In the genomic region with DNA sequence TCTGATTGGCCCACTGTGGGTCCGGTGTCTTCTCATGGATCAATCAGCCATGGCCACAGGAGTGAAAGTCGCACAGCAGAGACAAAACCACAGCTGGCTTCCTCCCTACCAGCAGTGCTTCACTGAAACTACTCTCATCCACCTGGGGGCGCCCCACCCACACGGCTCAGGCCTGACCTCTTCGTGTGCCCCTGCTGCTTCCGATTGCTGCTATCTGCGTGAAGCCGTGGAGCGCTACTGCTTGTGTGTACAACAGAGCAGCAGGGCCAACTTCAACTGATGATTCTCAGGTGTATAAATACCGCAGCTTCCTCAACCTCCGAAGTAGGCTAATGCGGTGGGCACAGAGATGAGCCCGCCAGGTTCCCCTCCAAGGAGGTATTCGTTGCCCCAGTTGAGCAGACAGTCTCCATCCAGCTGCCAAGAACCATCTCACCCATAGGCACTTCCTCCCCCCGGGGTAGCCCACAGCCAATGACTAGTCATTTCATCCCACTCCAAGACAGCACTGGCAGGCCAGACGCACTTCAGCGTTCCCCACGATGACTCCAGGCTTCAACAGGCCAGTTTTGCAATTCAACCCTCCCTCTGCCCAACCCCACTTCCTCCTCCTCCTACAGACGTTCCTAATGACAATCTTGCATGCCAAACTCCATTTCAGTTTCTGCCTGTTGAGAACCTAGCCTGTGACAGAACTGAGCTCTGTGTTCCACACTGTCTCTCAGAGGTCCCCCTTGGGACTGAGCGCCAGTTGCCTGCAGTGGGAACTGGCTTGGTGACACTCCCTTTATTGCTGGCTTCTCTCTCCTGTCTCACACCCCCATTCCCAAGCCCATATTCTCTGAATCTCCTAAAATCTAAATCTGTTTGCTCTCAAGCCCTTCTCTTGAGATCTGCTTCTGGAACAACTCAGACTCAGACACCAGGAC, we compare ENCODE assay signal across 8 cellular contexts. TPM values are rescaled to one million over a fixed set of nuclear protein-coding genes. Genes with fewer than 3 reads are reported as not detected.
DNase-seq lines count a peak whose midpoint lies in the region; ATAC-seq and TF ChIP-seq lines count a peak whose summit lies in the region.

No MANE protein-coding gene starts in this region.

- no peaks in the 10 kb centered on the region for H3K36me3 ChIP-seq in gastrocnemius medialis

- H3K9me3 ChIP-seq in gastrocnemius medialis = no peaks in the 10 kb centered on the region

- DNase-seq in GDM1 (lab: John Stamatoyannopoulos, UW) (peak; percentile 40), HCEC 1CT (peak; percentile 6), NCI-H748 (lab: John Stamatoyannopoulos, UW; ENCODE audit: unreplicated experiment) (peak; percentile 63), foreskin fibroblast (peak; percentile 68 to 79), gastrocnemius medialis (peak; percentile 2 to 19), ACHN (no peak), NK-92 (lab: John Stamatoyannopoulos, UW; ENCODE audit: unreplicated experiment) (no peak)
- DNase-seq in activated CD8-positive, alpha-beta memory T cell treated with anti-CD3 and anti-CD28 coated beads, Interleukin-2, amount 10 ng/mL, durations not matched to agents 7 days and 5 days = peak; percentile 84

- TF ChIP-seq CTCF in foreskin fibroblast (IDR thresholded peaks at IDR 0.05; ENCODE audit: low read depth, low read length) (no peak), gastrocnemius medialis (IDR thresholded peaks at IDR 0.05 in 4 of 5, conservative IDR thresholded peaks at IDR 0.05 in 1 of 5) (no peak)

- intact Hi-C loops in gastrocnemius medialis (cut with DNase I; ENCODE audit: low total_unique reads) = no loop called here

- peaks cover 0 to 5% (median 0%) of the 10 kb centered on the region in 3 donors for H3K27me3 ChIP-seq in gastrocnemius medialis

- H3K4me3 Mint-ChIP-seq in activated CD8-positive, alpha-beta memory T cell treated with anti-CD3 and anti-CD28 coated beads, Interleukin-2, amount 10 ng/mL, durations not matched to agents 7 days and 5 days = no peak overlapping the region

- H3K4me1 ChIP-seq in gastrocnemius medialis = no peaks in the 10 kb centered on the region

- H3K27ac Mint-ChIP-seq in activated CD8-positive, alpha-beta memory T cell treated with anti-CD3 and anti-CD28 coated beads, Interleukin-2, amount 10 ng/mL, durations not matched to agents 7 days and 5 days = peak overlapping the region; percentile 47

- peaks cover 18% of the 10 kb centered on the region for H3K4me1 Mint-ChIP-seq in activated CD8-positive, alpha-beta memory T cell treated with anti-CD3 and anti-CD28 coated beads, Interleukin-2, amount 10 ng/mL, durations not matched to agents 7 days and 5 days

- no peaks in the 10 kb centered on the region for H3K36me3 Mint-ChIP-seq in activated CD8-positive, alpha-beta memory T cell treated with anti-CD3 and anti-CD28 coated beads, Interleukin-2, amount 10 ng/mL, durations not matched to agents 7 days and 5 days

- H3K27me3 Mint-ChIP-seq in activated CD8-positive, alpha-beta memory T cell treated with anti-CD3 and anti-CD28 coated beads, Interleukin-2, amount 10 ng/mL, durations not matched to agents 7 days and 5 days = peaks cover 24% of the 10 kb centered on the region

- peak; percentile 92 for ATAC-seq in activated CD8-positive, alpha-beta memory T cell treated with anti-CD3 and anti-CD28 coated beads, Interleukin-2, amount 10 ng/mL, durations not matched to agents 7 days and 5 days
- peak in 1 of 2 donors; percentile 36 for ATAC-seq in gastrocnemius medialis

- H3K27ac ChIP-seq in gastrocnemius medialis = no peak overlapping the region

- in situ Hi-C loops in gastrocnemius medialis (cut with MboI; ENCODE audit: low sequenced_read_pairs in 4 of 4) = no loop called here
- in situ Hi-C loops in ACHN (cut with HindIII; ENCODE audit: low pct_ligation_motif_present, low pct_unique_long_range_greater_than_20kb, low sequenced_read_pairs) = no loop called here

- H3K4me3 ChIP-seq in foreskin fibroblast (ENCODE audit: low read depth in 1 of 2, low read length in 2 of 2) (no peak overlapping the region), gastrocnemius medialis (no peak overlapping the region)

- no peaks in the 10 kb centered on the region for H3K9me3 Mint-ChIP-seq in activated CD8-positive, alpha-beta memory T cell treated with anti-CD3 and anti-CD28 coated beads, Interleukin-2, amount 10 ng/mL, durations not matched to agents 7 days and 5 days (ENCODE audit: low read depth)

- no peak for TF ChIP-seq POLR2A in gastrocnemius medialis (IDR thresholded peaks at IDR 0.05)

- CTCF ChIA-PET in activated CD8-positive, alpha-beta memory T cell treated with anti-CD3 and anti-CD28 coated beads, Interleukin-2, amount 10 ng/mL, durations not matched to agents 7 days and 5 days (lab: Charles Lee) = interaction anchor here (0.7 to 2.7 kb wide), 8 partner anchors 16 to 254 kb away, joined by 3 to 11 read pairs (median 3); partner anchors contain the start of gene ATP6AP2

RNA-seq across cellular contexts. Expression of gene ATP6AP2, which starts 41.3 kb away (rescaled TPM):
- total RNA-seq in activated CD8-positive, alpha-beta memory T cell treated with anti-CD3 and anti-CD28 coated beads, Interleukin-2, amount 10 ng/mL, durations not matched to agents 7 days and 5 days = 10 to 100 TPM; 52.1 to 67.8 TPM
- 10 to 100 TPM; 23.2 to 40.1 (median 31.5) TPM for total RNA-seq in gastrocnemius medialis

Comparison
In these comparisons a context has a peak if more than half of its experiments do, and no peak if none do; other contexts are left out.
1. DNase-seq: peak in GDM1 (single experiment), HCEC 1CT (single experiment), NCI-H748 (single experiment), activated CD8-positive, alpha-beta memory T cell treated with anti-CD3 and anti-CD28 coated beads, Interleukin-2, amount 10 ng/mL, durations not matched to agents 7 days and 5 days (single experiment), foreskin fibroblast (2 of 2) and gastrocnemius medialis (2 of 2); none in ACHN (single experiment) and NK-92 (single experiment).